ENCODE assay signal across 12 cellular contexts in genomic region chr3:177294221-177294620, GRCh38.
A peak's percentile ranks its signal among the peaks of the same experiment; 100 is the strongest.
DNase-seq lines count a peak whose midpoint lies in the region; ATAC-seq and TF ChIP-seq lines count a peak whose summit lies in the region.
"Had no signal": no experiment of that assay in that cellular context is flagged by ENCODE, and none has a peak within 500 bp of the region (broad histone marks: within the 10 kb centered on the region; RNA-seq: fewer than 3 reads in every experiment).

No MANE protein-coding gene starts in this region.

- H3K9ac ChIP-seq in rectal smooth muscle tissue (ENCODE audit: low read length) (no peak overlapping the region), H9 (ENCODE audit: extremely low read depth, insufficient read length, low read length) (no peak overlapping the region)

- H3K14ac ChIP-seq in H9 (ENCODE audit: insufficient read depth, low read length), result no peak overlapping the region

- in situ Hi-C loops in astrocyte of the spinal cord (cut with HindIII; ENCODE audit: low sequenced_read_pairs), result no loop called here

- H3K4ac ChIP-seq in H9 (ENCODE audit: low read depth, low read length), result no peak overlapping the region

- H2AFZ ChIP-seq in H9 (ENCODE audit: low read length), result no peak overlapping the region

- no peak overlapping the region for H2BK15ac ChIP-seq in H9 (ENCODE audit: low read depth, low read length)

- H3K79me1 ChIP-seq in H9 (ENCODE audit: insufficient read depth, low read depth, low read length, poor library complexity, severe bottlenecking), result no peaks in the 10 kb centered on the region

- no peaks in the 10 kb centered on the region for H3K27me3 ChIP-seq in rectal smooth muscle tissue (ENCODE audit: control insufficient read depth, insufficient read depth, low read length)
- no peaks in the 10 kb centered on the region for H3K27me3 ChIP-seq in H9 (ENCODE audit: insufficient read depth, low read length)

- no peak overlapping the region for H4K5ac ChIP-seq in H9 (ENCODE audit: insufficient read length, low read depth, low read length)

- H3K27ac ChIP-seq in rectal smooth muscle tissue (ENCODE audit: low read depth, low read length) (peak overlapping the region; percentile 21), H9 (ENCODE audit: insufficient read length, low read depth, low read length) (no peak overlapping the region)
- H3K27ac ChIP-seq: prostate gland had no signal

- no CpG with 5 or more reads among the region's 4 CpGs for WGBS in H9 (ENCODE audit: extremely low coverage, insufficient read length, low lambda C conversion rate)

- H4K20me1 ChIP-seq in H9 (ENCODE audit: control insufficient read depth, insufficient read depth, insufficient read length), result no peaks in the 10 kb centered on the region

- H3K9me3 ChIP-seq in H9 (ENCODE audit: control insufficient read depth, low read depth, low read length), result no peaks in the 10 kb centered on the region
- H3K9me3 ChIP-seq: prostate gland had no signal

- H3K79me2 ChIP-seq in H9 (ENCODE audit: insufficient read depth, low read length), result no peaks in the 10 kb centered on the region

- ATAC-seq in Right ventricle myocardium superior (ENCODE audit: poor library complexity), result peak; percentile 91
- no peak for ATAC-seq in GM21619 (IDR thresholded peaks at IDR 0.05; ENCODE audit: unreplicated experiment)
- no peak for ATAC-seq in GM21786 (IDR thresholded peaks at IDR 0.05; ENCODE audit: unreplicated experiment)
- ATAC-seq in GM21825 (IDR thresholded peaks at IDR 0.05; ENCODE audit: unreplicated experiment), result no peak

- no peak overlapping the region for H3K4me3 Mint-ChIP-seq in H9
- H3K4me3 Mint-ChIP-seq: CD4-positive, alpha-beta T cell had no signal

- peaks cover 0 to 3% of the 10 kb centered on the region in 2 experiments; a peak in 2 of 4 replicates for H3K4me1 Mint-ChIP-seq in H9

- no peak overlapping the region for H3K4me2 ChIP-seq in H9 (ENCODE audit: insufficient read depth, insufficient read length, low read length)

- no peak overlapping the region for H2AK5ac ChIP-seq in H9 (ENCODE audit: insufficient read length, low read length)

- H3K9me3 Mint-ChIP-seq in H9, result no peaks in the 10 kb centered on the region; a peak in 1 of 5 replicates
- H3K9me3 Mint-ChIP-seq: CD4-positive, alpha-beta T cell had no signal

- H4K8ac ChIP-seq in H9 (replicated peaks; ENCODE audit: insufficient read length, low read depth, low read length), result no peak overlapping the region

- intact Hi-C loops in Right ventricle myocardium superior (cut with DNase I), result loop anchor here (10.0 kb wide), 1 partner anchor 61 kb away; no protein-coding TSS in a partner anchor

- H2BK120ac ChIP-seq in H9 (ENCODE audit: low read depth, low read length, poor library complexity, severe bottlenecking), result no peak overlapping the region

- no peak overlapping the region for H4K91ac ChIP-seq in H9 (ENCODE audit: insufficient read length, low read depth, low read length)

- H3K36me3 Mint-ChIP-seq in H9 (ENCODE audit: insufficient read depth in 1 of 3, low read depth in 3 of 3), result no peaks in the 10 kb centered on the region

- H3K36me3 ChIP-seq in rectal smooth muscle tissue (ENCODE audit: control insufficient read depth, insufficient read depth, low read length), result no peaks in the 10 kb centered on the region
- H3K36me3 ChIP-seq: prostate gland had no signal

- H3K4me3 ChIP-seq in astrocyte of the spinal cord (ENCODE audit: low read depth, low read length) (no peak overlapping the region), rectal smooth muscle tissue (ENCODE audit: low read length) (no peak overlapping the region)
- H3K4me3 ChIP-seq: prostate gland had no signal

- H2BK20ac ChIP-seq in H9 (ENCODE audit: low read depth, low read length, poor library complexity, severe bottlenecking), result no peak overlapping the region

- no peak overlapping the region for H3K27ac Mint-ChIP-seq in H9
- H3K27ac Mint-ChIP-seq: CD4-positive, alpha-beta T cell had no signal

- H3K23ac ChIP-seq in H9 (ENCODE audit: insufficient read length, low read depth, low read length), result no peak overlapping the region

- H3K56ac ChIP-seq in H9 (ENCODE audit: insufficient read length, low read depth, low read length), result no peak overlapping the region

- H3K23me2 ChIP-seq in H9 (ENCODE audit: insufficient read length, low read depth, low read length, poor library complexity, severe bottlenecking), result no peaks in the 10 kb centered on the region

- H3K4me1 ChIP-seq in rectal smooth muscle tissue (ENCODE audit: control insufficient read depth, insufficient read depth, low read length) (no peaks in the 10 kb centered on the region), H9 (ENCODE audit: insufficient read depth, low read length) (no peaks in the 10 kb centered on the region)
- H3K4me1 ChIP-seq: prostate gland had no signal

- TF ChIP-seq CTCF in astrocyte of the spinal cord (IDR thresholded peaks at IDR 0.05; ENCODE audit: low read depth, low read length) (no peak), H9 (conservative IDR thresholded peaks at IDR 0.05) (no peak)

- no peak overlapping the region for H3T11ph ChIP-seq in H9 (ENCODE audit: low read length)

- no peak overlapping the region for H2BK12ac ChIP-seq in H9 (ENCODE audit: insufficient read length, low read depth, low read length)

- no peak overlapping the region for H3K18ac ChIP-seq in H9 (ENCODE audit: insufficient read length, low read depth, low read length)

- H3K27me3 Mint-ChIP-seq in H9 (ENCODE audit: low read depth), result no peaks in the 10 kb centered on the region; the same call in 1 of the 2 replicates
- H3K27me3 Mint-ChIP-seq: CD4-positive, alpha-beta T cell had no signal

- H2BK5ac ChIP-seq in H9 (ENCODE audit: insufficient read length, low read length), result no peak overlapping the region

- peak; percentile 31 for DNase-seq in GM04503 (ENCODE audit: low read depth)
- DNase-seq in astrocyte of the spinal cord (ENCODE audit: low read depth, low spot score), result peak; percentile 38
- DNase-seq in Right ventricle myocardium superior, result peak; percentile 51
- no peak for DNase-seq in H9
- DNase-seq: CD4-positive, alpha-beta T cell; dermis blood vessel endothelial cell; NCI-H774 had no signal
